Comparison of ENCODE assay signal across 11 cellular contexts in genomic region chr5:173472784-173473278, GRCh38.
DNase-seq lines count a peak whose midpoint lies in the region; ATAC-seq and TF ChIP-seq lines count a peak whose summit lies in the region.
"Had no signal": no experiment of that assay in that cellular context is flagged by ENCODE, and none has a peak within 500 bp of the region (broad histone marks: within the 10 kb centered on the region; RNA-seq: fewer than 3 reads in every experiment).

No MANE protein-coding gene starts in this region.

- H3K27ac Mint-ChIP-seq in brain: peak overlapping the region; percentile 63 to 97 (median 86)

- peaks cover 35% of the 10 kb centered on the region for H3K4me1 Mint-ChIP-seq in brain

- intact Hi-C loops in gastrocnemius medialis (cut with DNase I; ENCODE audit: low total_unique reads): loop anchor here (2.0 kb wide), 1 partner anchor 24 kb away; no protein-coding TSS in a partner anchor

- peaks cover 0 to 6% (median 2%) of the 10 kb centered on the region in 5 experiments for H3K9me3 Mint-ChIP-seq in brain

- TF ChIP-seq CTCF in brain (conservative IDR thresholded peaks at IDR 0.05) (no peak), right atrium auricular region (IDR thresholded peaks at IDR 0.05) (no peak), gastrocnemius medialis (IDR thresholded peaks at IDR 0.05 in 4 of 5, conservative IDR thresholded peaks at IDR 0.05 in 1 of 5) (no peak)

- H3K27ac ChIP-seq in right atrium auricular region (peak overlapping the region; percentile 77 to 94), gastrocnemius medialis (peak overlapping the region; percentile 77 to 92 (median 82))

- DNase-seq in EL: peak; percentile 61
- DNase-seq in right atrium auricular region (ENCODE audit: low spot score): no peak
- peak in 1 of 2 donors; percentile 47 for DNase-seq in gastrocnemius medialis
- DNase-seq in glomerular visceral epithelial cell (ENCODE audit: extremely low spot score): no peak
- no peak for DNase-seq in stimulated activated CD4-positive, alpha-beta T cell treated with anti-CD3 and anti-CD28 coated beads, Interleukin-2, amount 100 ng/mL, for 24 hours
- DNase-seq in activated CD4-positive, alpha-beta T cell treated with anti-CD3 and anti-CD28 coated beads for 48 hours: no peak
- DNase-seq in DMS153 treated with DMSO at 0.1 percent for 48 hours (lab: John Stamatoyannopoulos, UW; ENCODE audit: unreplicated experiment): no peak
- DNase-seq: activated CD4-positive, CD25-positive, alpha-beta regulatory T cell; activated effector memory CD4-positive, alpha-beta T cell treated with anti-CD3 and anti-CD28 coated beads, Interleukin-2, amount 50 U/mL, for 16 hours; NCI-H1105 treated with DMSO at 0.1 percent for 48 hours had no signal

- H3K36me3 ChIP-seq in right atrium auricular region: no peaks in the 10 kb centered on the region
- no peaks in the 10 kb centered on the region for H3K36me3 ChIP-seq in gastrocnemius medialis

- ATAC-seq in gastrocnemius medialis: peak; percentile 20 to 23

- H3K4me1 ChIP-seq in right atrium auricular region: peaks cover 0 to 44% of the 10 kb centered on the region in 2 donors
- peaks cover 36 to 45% of the 10 kb centered on the region in 2 donors for H3K4me1 ChIP-seq in gastrocnemius medialis

- H3K27me3 Mint-ChIP-seq in brain: peaks cover 5% of the 10 kb centered on the region

- H3K36me3 Mint-ChIP-seq in brain: no peaks in the 10 kb centered on the region

- no peak for TF ChIP-seq POLR2A in gastrocnemius medialis (IDR thresholded peaks at IDR 0.05)

- in situ Hi-C loops in gastrocnemius medialis (cut with MboI; ENCODE audit: low sequenced_read_pairs in 4 of 4): loop anchor here in 1 of 4 donors (25.0 kb wide), 1 partner anchor 289 kb away; no protein-coding TSS in a partner anchor

- H3K4me3 Mint-ChIP-seq in brain: peak overlapping the region in 2 of 5 experiments; percentile 23 to 43

- H3K27me3 ChIP-seq in right atrium auricular region (no peaks in the 10 kb centered on the region), gastrocnemius medialis (no peaks in the 10 kb centered on the region)

- H3K9me3 ChIP-seq in right atrium auricular region (no peaks in the 10 kb centered on the region), gastrocnemius medialis (no peaks in the 10 kb centered on the region)

- H3K4me3 ChIP-seq in right atrium auricular region (no peak overlapping the region), gastrocnemius medialis (no peak overlapping the region)
